ENCODE assay signal across 26 cellular contexts in the genomic region with DNA sequence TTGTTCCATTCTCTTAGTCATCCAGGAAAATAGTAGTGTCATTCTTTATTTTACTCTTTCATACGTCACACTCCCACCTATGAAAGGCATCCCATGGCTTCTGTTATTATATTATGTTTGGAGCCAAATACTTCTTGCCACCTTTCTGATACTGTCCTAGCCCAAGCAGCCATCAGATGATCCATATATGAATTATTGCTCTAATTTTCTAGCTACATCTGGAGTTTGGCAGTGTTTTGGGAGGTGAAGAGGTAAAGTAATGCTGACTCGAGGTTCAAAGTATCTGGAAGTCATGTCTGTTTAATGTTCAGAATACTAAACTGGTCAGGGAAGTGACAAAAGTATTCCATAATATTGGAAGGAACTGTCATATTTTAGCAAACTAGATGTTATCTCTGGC.
"Had no signal": no experiment of that assay in that cellular context is flagged by ENCODE, and none has a peak within 500 bp of the region (broad histone marks: within the 10 kb centered on the region; RNA-seq: fewer than 3 reads in every experiment).

No MANE protein-coding gene starts in this region.

- DNase-seq: colonic mucosa; cortex of kidney; effector CD8-positive, alpha-beta T cell; effector memory CD8-positive, alpha-beta T cell; endodermal cell; erythroblast; esophagus squamous epithelium; foreskin fibroblast; foreskin melanocyte; gastrocnemius medialis; glutamatergic neuron; head of caudate nucleus; heart right ventricle; hippocampal formation; left cardiac atrium; left lung; left ventricle myocardium superior; lower lobe of right lung; mesenchymal stem cell; mucosa of descending colon; naive thymus-derived CD4-positive, alpha-beta T cell had no signal

- H3K27ac ChIP-seq: colonic mucosa, epithelial cell of prostate, esophagus squamous epithelium, gastrocnemius medialis, heart right ventricle, left lung, lower lobe of right lung had no signal

- H3K4me3 ChIP-seq: colonic mucosa, esophagus squamous epithelium, gastrocnemius medialis, heart right ventricle, left lung, lower lobe of right lung, mucosa of descending colon had no signal

- H3K36me3 ChIP-seq: colonic mucosa, esophagus squamous epithelium, gastrocnemius medialis, heart right ventricle, left lung, lower lobe of right lung had no signal

- H3K4me1 ChIP-seq: colonic mucosa, esophagus squamous epithelium, gastrocnemius medialis, heart right ventricle, left lung, lower lobe of right lung had no signal

- ATAC-seq: effector memory CD8-positive, alpha-beta T cell; esophagus mucosa; gastrocnemius medialis; heart right ventricle; left cardiac atrium; left lung; left ventricle myocardium superior; lower lobe of right lung; mucosa of descending colon; naive thymus-derived CD4-positive, alpha-beta T cell had no signal

- FAIRE-seq: endometrium, islet of Langerhans, keratinocyte had no signal

- H3K27me3 ChIP-seq: colonic mucosa, esophagus squamous epithelium, gastrocnemius medialis, heart right ventricle, left lung had no signal

- H3K9me3 ChIP-seq: colonic mucosa, esophagus squamous epithelium, gastrocnemius medialis, heart right ventricle, left lung, lower lobe of right lung, mucosa of descending colon had no signal
